ENCODE assay signal across 7 cellular contexts in genomic region chr12:107903377-107904061, GRCh38.
DNase-seq lines count a peak whose midpoint lies in the region; ATAC-seq, FAIRE-seq and TF ChIP-seq lines count a peak whose summit lies in the region.

No MANE protein-coding gene starts in this region.

- H4K20me1 ChIP-seq in H1 (replicated peaks in 1 of 2; ENCODE audit: control insufficient read depth in 1 of 2, insufficient read depth in 2 of 2, low read length in 2 of 2) = no peaks in the 10 kb centered on the region

- H3K4me1 Mint-ChIP-seq in nephron = no peaks in the 10 kb centered on the region

- peak; percentile 94 for DNase-seq in GM13976 (ENCODE audit: low spot score)
- peak; percentile 80 for DNase-seq in SW480 (ENCODE audit: low spot score)
- DNase-seq in H1 (ENCODE audit: low read depth in 1 of 2, low spot score in 2 of 2) = peak in 1 of 2 experiments; percentile 93
- peak; percentile 64 to 78 for DNase-seq in aorta

- CTCF ChIA-PET in H1 (lab: Charles Lee; ENCODE audit: partially characterized antibody) = interaction anchor here (3.0 kb wide), 1 partner anchor 9 kb away, joined by 13 read pairs; no protein-coding TSS in a partner anchor

- no peak for FAIRE-seq in H1 (lab: Jason Lieb, UNC)

- no peak overlapping the region for H2BK120ac ChIP-seq in H1 (replicated peaks; ENCODE audit: low read depth, low read length)

- H4K91ac ChIP-seq in H1 (replicated peaks; ENCODE audit: insufficient read length, low read length) = no peak overlapping the region

- peak overlapping the region; percentile 51 to 73 for H3K4me2 ChIP-seq in H1 (ENCODE audit: insufficient read depth in 1 of 2, low read depth in 2 of 2, low read length in 2 of 2)

- H3K27me3 ChIP-seq in HUES64 (ENCODE audit: insufficient read depth, low read length) (peaks cover 62% of the 10 kb centered on the region), H1 (replicated peaks in 1 of 4; ENCODE audit: control insufficient read depth in 3 of 4, extremely low read depth in 1 of 4, insufficient read depth in 3 of 4, low read length in 3 of 4) (peaks cover 0 to 6% (median 2%) of the 10 kb centered on the region in 4 experiments; a peak in 4 of 7 replicates), aorta (ENCODE audit: control insufficient read depth in 1 of 2, insufficient read depth in 2 of 2, low read length in 1 of 2) (peaks cover 0 to 5% of the 10 kb centered on the region in 2 donors)

- H3K23ac ChIP-seq in H1 (ENCODE audit: insufficient read length) = no peak overlapping the region

- peaks cover 92% of the 10 kb centered on the region for H3K27me3 Mint-ChIP-seq in nephron (ENCODE audit: low read depth)

- H3K4me3 ChIP-seq in HUES64 (ENCODE audit: low read length) = peak overlapping the region; percentile 79
- H3K4me3 ChIP-seq in H1 (ENCODE audit: extremely low read depth in 1 of 4, insufficient read depth in 2 of 4, low read depth in 3 of 4, low read length in 4 of 4) = peak overlapping the region; percentile 50 to 71 (median 68)
- H3K4me3 ChIP-seq in aorta (ENCODE audit: low read length in 2 of 2) = no peak overlapping the region

- H3K79me2 ChIP-seq in H1 (ENCODE audit: control insufficient read depth in 1 of 2, insufficient read depth in 2 of 2, low read length in 2 of 2) = no peaks in the 10 kb centered on the region

- POLR2A ChIA-PET in H1 (lab: Charles Lee; ENCODE audit: partially characterized antibody) = interaction anchor here (1.0 kb wide), 1 partner anchor 154 kb away, joined by 3 read pairs; no protein-coding TSS in a partner anchor

- TF ChIP-seq POLR2A in H1 (IDR thresholded peaks at IDR 0.05; ENCODE audit: control extremely low read depth in 1 of 2, low read depth in 2 of 2, low read length in 2 of 2) = peak in 1 of 2 experiments; percentile 70; a peak in 2 of 3 replicates

- H3K4me1 ChIP-seq in HUES64 (ENCODE audit: insufficient read depth, low read length) (peaks cover 4% of the 10 kb centered on the region; the same call in 1 of the 2 replicates), H1 (replicated peaks in 1 of 4; ENCODE audit: control insufficient read depth in 3 of 4, insufficient read depth in 4 of 4, low read length in 3 of 4) (peaks cover 0 to 3% (median 0%) of the 10 kb centered on the region in 4 experiments; a peak in 2 of 7 replicates), aorta (ENCODE audit: control insufficient read depth in 1 of 2, insufficient read depth in 2 of 2, low read length in 2 of 2) (peaks cover 0 to 2% of the 10 kb centered on the region in 2 donors)

- WGBS in HUES64 = 4% methylated on average over 46 of the region's 46 CpGs
- WGBS in H1 (ENCODE audit: extremely low coverage in 1 of 2, insufficient coverage in 1 of 2, insufficient read length in 1 of 2, insufficient replicate concordance in 2 of 2, low coverage in 1 of 2, low lambda C conversion rate in 2 of 2, missing lambda C conversion rate in 1 of 2), 2 experiments = 5% methylated on average over 39 of the region's 46 CpGs; no CpG with 5 or more reads in 1 of the 2 experiments
- 3 to 5% methylated on average over 42 to 46 of the region's 46 CpGs for WGBS in aorta, 2 donors

- H4K5ac ChIP-seq in H1 (ENCODE audit: insufficient read length, low read depth, low read length) = no peak overlapping the region

- TF ChIP-seq CTCF in GM13976 (IDR thresholded peaks at IDR 0.05; ENCODE audit: borderline replicate concordance, control extremely low read depth, extremely low read depth, insufficient read depth, missing control alignments) = no peak
- TF ChIP-seq CTCF in H1 (IDR thresholded peaks at IDR 0.05; ENCODE audit: control extremely low read depth in 1 of 3, insufficient read depth in 1 of 3, low read depth in 1 of 3, low read length in 3 of 3) = no peak
- no peak for TF ChIP-seq CTCF in nephron (IDR thresholded peaks at IDR 0.05; ENCODE audit: unreplicated experiment in 3 of 3)

- peak; percentile 88 for ATAC-seq in GM21528 (IDR thresholded peaks at IDR 0.05; ENCODE audit: low FRiP score, unreplicated experiment)
- no peak for ATAC-seq in aorta (ENCODE audit: low FRiP score)

- H3K36me3 Mint-ChIP-seq in nephron (ENCODE audit: low read depth) = no peaks in the 10 kb centered on the region

- intact Hi-C loops in aorta (cut with DNase I) = no loop called here

- no peak for TF ChIP-seq RAD21 in H1 (IDR thresholded peaks at IDR 0.05 in 1 of 2, conservative IDR thresholded peaks at IDR 0.05 in 1 of 2; ENCODE audit: low read depth in 2 of 2, low read length in 2 of 2)

- no peak overlapping the region for H2BK20ac ChIP-seq in H1 (ENCODE audit: low read length)

- no peak overlapping the region for H3K4ac ChIP-seq in H1 (replicated peaks; ENCODE audit: insufficient read length, low read depth, low read length)

- H3K27ac Mint-ChIP-seq in nephron = no peak overlapping the region

- H3K27ac ChIP-seq in HUES64 (ENCODE audit: low read depth, low read length) (no peak overlapping the region), H1 (ENCODE audit: low read depth, low read length) (no peak overlapping the region), aorta (ENCODE audit: low read depth in 1 of 2, low read length in 2 of 2) (no peak overlapping the region)

- no peak overlapping the region for H3K18ac ChIP-seq in H1 (ENCODE audit: extremely low read depth, low read length)

- no peaks in the 10 kb centered on the region for H3K9me3 Mint-ChIP-seq in nephron

- no peak overlapping the region for H2BK12ac ChIP-seq in H1 (ENCODE audit: low read depth, low read length)

- H4K8ac ChIP-seq in H1 (ENCODE audit: extremely low read depth, insufficient read depth, low read length) = no peak overlapping the region

- no peak overlapping the region for H3K56ac ChIP-seq in H1 (replicated peaks; ENCODE audit: insufficient read length, low read depth, low read length)

- H3K36me3 ChIP-seq in HUES64 (ENCODE audit: insufficient read depth, low read length) (no peaks in the 10 kb centered on the region), H1 (ENCODE audit: control insufficient read depth in 2 of 4, insufficient read depth in 4 of 4, low read length in 3 of 4) (no peaks in the 10 kb centered on the region), aorta (ENCODE audit: control insufficient read depth in 1 of 2, insufficient read depth in 2 of 2, low read length in 1 of 2) (no peaks in the 10 kb centered on the region)

- H2AFZ ChIP-seq in H1 (ENCODE audit: low read length) = peak overlapping the region; percentile 43

- H3K9ac ChIP-seq in HUES64 (ENCODE audit: low read depth, low read length) (peak overlapping the region; percentile 64), H1 (replicated peaks in 1 of 4; ENCODE audit: extremely low read depth in 1 of 4, low read depth in 3 of 4, low read length in 3 of 4) (peak overlapping the region; percentile 31 to 62 (median 46); a peak in 6 of 7 replicates)

- H3K9me3 ChIP-seq in HUES64 (ENCODE audit: insufficient read depth, low read depth, low read length) = no peaks in the 10 kb centered on the region
- H3K9me3 ChIP-seq in H1 (ENCODE audit: insufficient read depth in 2 of 2, low read depth in 1 of 2, low read length in 1 of 2) = no peaks in the 10 kb centered on the region; a peak in 1 of 4 replicates
- H3K9me3 ChIP-seq in aorta (ENCODE audit: control insufficient read depth, low read length) = no peaks in the 10 kb centered on the region

- TF ChIP-seq EP300 in H1 (IDR thresholded peaks at IDR 0.05; ENCODE audit: borderline replicate concordance in 1 of 2, low read depth in 2 of 2, low read length in 2 of 2) = no peak

- in situ Hi-C loops in GM13976 (cut with MboI; ENCODE audit: low sequenced_read_pairs, unreplicated experiment) = no loop called here

- H2AK5ac ChIP-seq in H1 (ENCODE audit: low read depth, low read length) = no peak overlapping the region

- H3K14ac ChIP-seq in H1 (ENCODE audit: insufficient read length) = no peak overlapping the region

- H3K79me1 ChIP-seq in H1 (ENCODE audit: low read depth, low read length) = no peaks in the 10 kb centered on the region

- H3K23me2 ChIP-seq in H1 (ENCODE audit: low read depth, low read length) = peaks cover 3% of the 10 kb centered on the region; the same call in 1 of the 2 replicates

- H2BK5ac ChIP-seq in H1 (ENCODE audit: low read depth, low read length) = no peak overlapping the region

- peak overlapping the region; percentile 69 to 76 (median 76) for H3K4me3 Mint-ChIP-seq in nephron

- 0 out of 2 replicates have a peak overlapping the region, but pooled peaks have one; percentile 19 for H2BK15ac ChIP-seq in H1 (ENCODE audit: low read length)

TF ChIP-seq in H1, 55 proteins besides CTCF, POLR2A, EP300 and RAD21 (continues in another document):
- TF ChIP-seq CEBPB (IDR thresholded peaks at IDR 0.05; ENCODE audit: low read depth, low read length) = no peak
- no peak for TF ChIP-seq RBBP5 (IDR thresholded peaks at IDR 0.05; ENCODE audit: borderline replicate concordance, low read depth, low read length)
- TF ChIP-seq CBX8 (IDR thresholded peaks at IDR 0.05; ENCODE audit: borderline replicate concordance, low read depth, low read length) = no peak
- TF ChIP-seq RXRA (IDR thresholded peaks at IDR 0.05; ENCODE audit: insufficient read depth, low read depth, low read length) = no peak
- TF ChIP-seq KDM4A (IDR thresholded peaks at IDR 0.05; ENCODE audit: low read depth, low read length, severe bottlenecking) = peak; percentile 49
- TF ChIP-seq POLR2AphosphoS5 (IDR thresholded peaks at IDR 0.05; ENCODE audit: low read depth, low read length) = peak; percentile 63; the same call in 1 of the 2 replicates
- TF ChIP-seq POU5F1 (IDR thresholded peaks at IDR 0.05; ENCODE audit: low read depth, low read length) = no peak
- no peak for TF ChIP-seq RFX5 (IDR thresholded peaks at IDR 0.05; ENCODE audit: borderline replicate concordance, low read depth, low read length)
- peak; percentile 90 for TF ChIP-seq CREB1 (IDR thresholded peaks at IDR 0.05)
- peak; percentile 74 for TF ChIP-seq TAF1 (IDR thresholded peaks at IDR 0.05; ENCODE audit: low read depth, low read length)
- no peak for TF ChIP-seq CBX5 (IDR thresholded peaks at IDR 0.05; ENCODE audit: low read depth, low read length)
- no peak for TF ChIP-seq SIRT6 (IDR thresholded peaks at IDR 0.05; ENCODE audit: low read length)
- no peak for TF ChIP-seq KDM1A (IDR thresholded peaks at IDR 0.05; ENCODE audit: borderline replicate concordance, low read length)
- no peak for TF ChIP-seq ZNF274 (IDR thresholded peaks at IDR 0.05; ENCODE audit: borderline replicate concordance, extremely low read depth, low read length)
- peak; percentile 88 for TF ChIP-seq MAX (IDR thresholded peaks at IDR 0.05)
- peak; percentile 73; the same call in 1 of the 2 replicates for TF ChIP-seq YY1 (IDR thresholded peaks at IDR 0.05; ENCODE audit: low read depth, low read length)
- TF ChIP-seq EGR1 (IDR thresholded peaks at IDR 0.05; ENCODE audit: borderline replicate concordance, low read depth, low read length) = peak; percentile 58; the same call in 1 of the 2 replicates
- TF ChIP-seq MAFK (IDR thresholded peaks at IDR 0.05; ENCODE audit: low read depth, low read length) = no peak
- TF ChIP-seq TEAD4 (IDR thresholded peaks at IDR 0.05; ENCODE audit: low read depth, low read length) = no peak

Comparison
In these comparisons a context has a peak if more than half of its experiments do, and no peak if none do; other contexts are left out.
1. H3K4me3 ChIP-seq: peak in HUES64 (single experiment) and H1 (4 of 4); none in aorta (0 of 2).